17 cellular contexts compared by ENCODE assay signal in genomic region chr16:89549007-89549700, GRCh38. TPM values are rescaled to one million over a fixed set of nuclear protein-coding genes. Genes with fewer than 3 reads are reported as not detected.
DNase-seq lines count a peak whose midpoint lies in the region; ATAC-seq and TF ChIP-seq lines count a peak whose summit lies in the region.
"Had no signal": no experiment of that assay in that cellular context is flagged by ENCODE, and none has a peak within 500 bp of the region (broad histone marks: within the 10 kb centered on the region; RNA-seq: fewer than 3 reads in every experiment).

No MANE protein-coding gene starts in this region.

- CTCF ChIA-PET in naive thymus-derived CD4-positive, alpha-beta T cell (lab: Charles Lee): interaction anchor here (0.7 to 1.2 kb wide), 5 partner anchors 8 to 301 kb away, joined by 3 read pairs; no protein-coding TSS in a partner anchor

- peak overlapping the region; percentile 36; the same call in 1 of the 2 replicates for H3K9ac ChIP-seq in OCI-LY1 (ENCODE audit: low read length)

- H3K9me3 Mint-ChIP-seq in activated T-helper 17 cell treated with anti-CD3 and anti-CD28 coated beads, Interleukin-2, amount 50 U/mL, for 72 hours: no peaks in the 10 kb centered on the region
- H3K9me3 Mint-ChIP-seq in naive thymus-derived CD4-positive, alpha-beta T cell: no peaks in the 10 kb centered on the region
- no peaks in the 10 kb centered on the region for H3K9me3 Mint-ChIP-seq in GM23338
- H3K9me3 Mint-ChIP-seq: brain had no signal

- peak; percentile 49 for DNase-seq in activated T-cell treated with anti-CD3 and anti-CD28 coated beads, Interleukin-2, amount 50 U/mL, for 1 hour
- DNase-seq in activated T-cell treated with anti-CD3 and anti-CD28 coated beads for 4 hours: no peak
- peak in 7 of 9 donors; percentile 50 to 74 (median 63) for DNase-seq in naive thymus-derived CD4-positive, alpha-beta T cell
- DNase-seq in GM23338 (ENCODE audit: low spot score): no peak
- DNase-seq: cortex of kidney; heart right ventricle; left ventricle myocardium superior; mucosa of descending colon; NCI-H510A; spleen; stimulated activated CD8-positive, alpha-beta memory T cell treated with anti-CD3 and anti-CD28 coated beads, Interleukin-4, amount 100 ng/mL, for 48 hours had no signal

- peaks cover 14% of the 10 kb centered on the region for H3K4me1 ChIP-seq in OCI-LY1 (ENCODE audit: insufficient read depth, low read length, severe bottlenecking)
- H3K4me1 ChIP-seq in naive thymus-derived CD4-positive, alpha-beta T cell (ENCODE audit: control insufficient read depth in 2 of 2, insufficient read depth in 2 of 2, low read length in 2 of 2): peaks cover 0 to 19% of the 10 kb centered on the region in 2 donors
- no peaks in the 10 kb centered on the region for H3K4me1 ChIP-seq in GM23338 (ENCODE audit: insufficient read depth)
- H3K4me1 ChIP-seq: heart right ventricle had no signal

- H3K9me3 ChIP-seq in OCI-LY1 (ENCODE audit: low read length): no peaks in the 10 kb centered on the region
- H3K9me3 ChIP-seq in naive thymus-derived CD4-positive, alpha-beta T cell (ENCODE audit: control insufficient read depth in 2 of 3, low read length in 3 of 3): no peaks in the 10 kb centered on the region
- H3K9me3 ChIP-seq: heart right ventricle, mucosa of descending colon, neutrophil, spleen had no signal

- peak overlapping the region; percentile 89 for H3K27ac Mint-ChIP-seq in activated T-helper 17 cell treated with anti-CD3 and anti-CD28 coated beads, Interleukin-2, amount 50 U/mL, for 72 hours
- peak overlapping the region; percentile 73 to 97 (median 89) for H3K27ac Mint-ChIP-seq in naive thymus-derived CD4-positive, alpha-beta T cell
- H3K27ac Mint-ChIP-seq in GM23338: no peak overlapping the region
- H3K27ac Mint-ChIP-seq: brain had no signal

- H3K27me3 Mint-ChIP-seq in activated T-helper 17 cell treated with anti-CD3 and anti-CD28 coated beads, Interleukin-2, amount 50 U/mL, for 72 hours: no peaks in the 10 kb centered on the region
- no peaks in the 10 kb centered on the region for H3K27me3 Mint-ChIP-seq in naive thymus-derived CD4-positive, alpha-beta T cell
- H3K27me3 Mint-ChIP-seq in GM23338 (ENCODE audit: insufficient read depth, low read depth, poor library complexity): peaks cover 6% of the 10 kb centered on the region
- H3K27me3 Mint-ChIP-seq: brain had no signal

- H3F3A ChIP-seq in OCI-LY1 (ENCODE audit: insufficient read depth, low read length) (no peaks in the 10 kb centered on the region), GM23338 (replicated peaks; ENCODE audit: low read depth) (0 out of 2 replicates have a peak, but pooled peaks cover 3% of the 10 kb centered on the region)

- H3K36me3 ChIP-seq in OCI-LY1 (ENCODE audit: insufficient read depth, low read length) (peaks cover 82% of the 10 kb centered on the region), GM23338 (ENCODE audit: insufficient read depth) (peaks cover 15% of the 10 kb centered on the region)
- H3K36me3 ChIP-seq in naive thymus-derived CD4-positive, alpha-beta T cell (ENCODE audit: control insufficient read depth in 2 of 3, insufficient read depth in 3 of 3, low read length in 3 of 3): peaks cover 0 to 75% (median 14%) of the 10 kb centered on the region in 3 experiments

- TF ChIP-seq CTCF in OCI-LY1 (IDR thresholded peaks at IDR 0.05; ENCODE audit: low read length) (no peak), GM23338 (conservative IDR thresholded peaks at IDR 0.05; ENCODE audit: low read depth in 2 of 2) (no peak)

- H3K27ac ChIP-seq in OCI-LY1 (ENCODE audit: low read depth, low read length, poor library complexity, severe bottlenecking): peak overlapping the region; percentile 86
- H3K27ac ChIP-seq in naive thymus-derived CD4-positive, alpha-beta T cell (ENCODE audit: low read depth, low read length): peak overlapping the region; percentile 54
- H3K27ac ChIP-seq in GM23338 (ENCODE audit: low read depth): no peak overlapping the region
- H3K27ac ChIP-seq: heart right ventricle, neutrophil had no signal

- peak; percentile 84 for ATAC-seq in activated T-helper 17 cell treated with anti-CD3 and anti-CD28 coated beads, Interleukin-2, amount 50 U/mL, for 72 hours (replicated peaks)
- peak; percentile 87 for ATAC-seq in naive thymus-derived CD4-positive, alpha-beta T cell
- ATAC-seq in GM23338: no peak
- ATAC-seq in HG03571 (IDR thresholded peaks at IDR 0.05; ENCODE audit: unreplicated experiment): no peak
- no peak for ATAC-seq in HG02763 (IDR thresholded peaks at IDR 0.05; ENCODE audit: unreplicated experiment)
- ATAC-seq: heart right ventricle, left ventricle myocardium superior, mucosa of descending colon had no signal

- H3K4me2 ChIP-seq in OCI-LY1 (ENCODE audit: low read length) (peak overlapping the region; percentile 37; the same call in 1 of the 2 replicates), GM23338 (no peak overlapping the region)

- H3K4me3 Mint-ChIP-seq in activated T-helper 17 cell treated with anti-CD3 and anti-CD28 coated beads, Interleukin-2, amount 50 U/mL, for 72 hours: peak overlapping the region; percentile 39
- H3K4me3 Mint-ChIP-seq in naive thymus-derived CD4-positive, alpha-beta T cell: peak overlapping the region; percentile 34 to 79 (median 72)
- no peak overlapping the region for H3K4me3 Mint-ChIP-seq in GM23338
- H3K4me3 Mint-ChIP-seq: brain had no signal

- H3K27me3 ChIP-seq in OCI-LY1 (ENCODE audit: insufficient read depth, low read length): no peaks in the 10 kb centered on the region
- H3K27me3 ChIP-seq in naive thymus-derived CD4-positive, alpha-beta T cell (ENCODE audit: control insufficient read depth in 2 of 2, insufficient read depth in 2 of 2, low read length in 2 of 2): no peaks in the 10 kb centered on the region
- no peaks in the 10 kb centered on the region for H3K27me3 ChIP-seq in GM23338 (ENCODE audit: insufficient read depth)
- H3K27me3 ChIP-seq: heart right ventricle, neutrophil, spleen had no signal

- H3K79me2 ChIP-seq in OCI-LY1 (ENCODE audit: insufficient read depth, low read length): no peaks in the 10 kb centered on the region
- no peaks in the 10 kb centered on the region for H3K79me2 ChIP-seq in GM23338 (replicated peaks; ENCODE audit: insufficient read depth)

- no peaks in the 10 kb centered on the region for H3K9me2 ChIP-seq in OCI-LY1 (ENCODE audit: low read depth, low read length)
- H3K9me2 ChIP-seq in GM23338 (ENCODE audit: insufficient read depth): no peaks in the 10 kb centered on the region

- H3K36me3 Mint-ChIP-seq in activated T-helper 17 cell treated with anti-CD3 and anti-CD28 coated beads, Interleukin-2, amount 50 U/mL, for 72 hours (ENCODE audit: low read depth): peaks cover 71% of the 10 kb centered on the region
- H3K36me3 Mint-ChIP-seq in naive thymus-derived CD4-positive, alpha-beta T cell: peaks cover 5 to 31% (median 9%) of the 10 kb centered on the region in 5 donors
- peaks cover 65% of the 10 kb centered on the region for H3K36me3 Mint-ChIP-seq in GM23338 (ENCODE audit: low read depth)

- H3K4me3 ChIP-seq in OCI-LY1 (ENCODE audit: low read depth, low read length, poor library complexity, severe bottlenecking) (no peak overlapping the region), GM23338 (no peak overlapping the region)
- H3K4me3 ChIP-seq in naive thymus-derived CD4-positive, alpha-beta T cell (ENCODE audit: low read length): no peak overlapping the region
- H3K4me3 ChIP-seq: heart right ventricle, mucosa of descending colon, spleen had no signal

- H4K20me1 ChIP-seq in OCI-LY1 (ENCODE audit: insufficient read depth, low read length) (no peaks in the 10 kb centered on the region), GM23338 (replicated peaks; ENCODE audit: insufficient read depth) (no peaks in the 10 kb centered on the region)

- no peaks in the 10 kb centered on the region for H3K4me1 Mint-ChIP-seq in activated T-helper 17 cell treated with anti-CD3 and anti-CD28 coated beads, Interleukin-2, amount 50 U/mL, for 72 hours
- H3K4me1 Mint-ChIP-seq in naive thymus-derived CD4-positive, alpha-beta T cell: peaks cover 13 to 31% (median 19%) of the 10 kb centered on the region in 7 donors
- H3K4me1 Mint-ChIP-seq in GM23338: no peaks in the 10 kb centered on the region
- H3K4me1 Mint-ChIP-seq: brain had no signal

- H2AFZ ChIP-seq in OCI-LY1 (ENCODE audit: low read length): no peak overlapping the region
- H2AFZ ChIP-seq in GM23338: no peak overlapping the region

- intact Hi-C loops in naive thymus-derived CD4-positive, alpha-beta T cell (cut with micrococcal nuclease): loop anchor here in 1 of 2 donors (1.0 kb wide), 2 partner anchors 11 to 15 kb away; partner anchors contain the start of gene RPL13

- POLR2A ChIA-PET in naive thymus-derived CD4-positive, alpha-beta T cell (lab: Charles Lee): interaction anchor here (0.6 to 2.4 kb wide), 10 partner anchors 8 to 58 kb away, joined by 3 to 18 read pairs (median 4); partner anchors contain the start of gene SPG7

TF ChIP-seq in GM23338, 12 proteins besides CTCF, POLR2A, EP300 and RAD21 (continues in another document):
- TF ChIP-seq ZNF331 (CRISPR knock-in tag; IDR thresholded peaks at IDR 0.05; ENCODE audit: low read depth): no peak

RNA-seq across cellular contexts. Expression of gene RPL13, which starts 11.3 kb away (rescaled TPM):
- total RNA-seq in activated T-helper 17 cell treated with anti-CD3 and anti-CD28 coated beads, Interleukin-2, amount 50 U/mL, for 72 hours: 1,000 to 10,000 TPM; 2,683 to 3,154 TPM
- total RNA-seq in naive thymus-derived CD4-positive, alpha-beta T cell: 1,000 to 10,000 TPM; 2,239 to 5,631 (median 5,332) TPM
- 1,000 to 10,000 TPM; 6,375 to 8,810 TPM for polyA plus RNA-seq in naive thymus-derived CD4-positive, alpha-beta T cell
- 3,617 and 4,677 TPM in 2 replicates for total RNA-seq in GM23338 (2014; rRNA removed; shearing (Covaris generic))
- polyA plus RNA-seq in GM23338 (2016; fragmentation: Nextera tagmentation; extraction: Ambion mirVana): 3,489 and 3,901 TPM in 2 replicates

RNA-seq across cellular contexts. Expression of gene CPNE7, which starts 26.4 kb away (rescaled TPM):
- total RNA-seq in activated T-helper 17 cell treated with anti-CD3 and anti-CD28 coated beads, Interleukin-2, amount 50 U/mL, for 72 hours: 10 to 100 TPM; 11.1 to 44.7 TPM
- total RNA-seq in naive thymus-derived CD4-positive, alpha-beta T cell: 1 to 10 TPM in 1 of 5 experiments, under 1 TPM in 1, not detected in 3; 0.39 to 5.2 TPM
- not detected for polyA plus RNA-seq in naive thymus-derived CD4-positive, alpha-beta T cell
- total RNA-seq in GM23338 (2014; rRNA removed; shearing (Covaris generic)): 15.7 and 18.4 TPM in 2 replicates
- polyA plus RNA-seq in GM23338 (2016; fragmentation: Nextera tagmentation; extraction: Ambion mirVana): 10.0 and 11.2 TPM in 2 replicates
- total RNA-seq: left ventricle myocardium superior had no signal

RNA-seq across cellular contexts. Expression of gene SPG7, which starts 41.0 kb away (rescaled TPM):
- total RNA-seq in activated T-helper 17 cell treated with anti-CD3 and anti-CD28 coated beads, Interleukin-2, amount 50 U/mL, for 72 hours: 100 to 1,000 TPM; 115 to 135 TPM
- total RNA-seq in naive thymus-derived CD4-positive, alpha-beta T cell: 100 to 1,000 TPM; 129 to 181 (median 170) TPM
- polyA plus RNA-seq in naive thymus-derived CD4-positive, alpha-beta T cell: 10 to 100 TPM; 48.6 to 56.6 TPM
- total RNA-seq in GM23338 (2014; rRNA removed; shearing (Covaris generic)): 267 and 326 TPM in 2 replicates
- 69.4 and 77.1 TPM in 2 replicates for polyA plus RNA-seq in GM23338 (2016; fragmentation: Nextera tagmentation; extraction: Ambion mirVana)

RNA-seq across cellular contexts. Expression of gene ANKRD11, which starts 58.8 kb away (rescaled TPM):
- 100 to 1,000 TPM; 166 to 178 TPM for total RNA-seq in activated T-helper 17 cell treated with anti-CD3 and anti-CD28 coated beads, Interleukin-2, amount 50 U/mL, for 72 hours
- total RNA-seq in naive thymus-derived CD4-positive, alpha-beta T cell: 100 to 1,000 TPM; 178 to 254 (median 240) TPM
- 10 to 100 TPM in 1 of 2 donors, 1 to 10 TPM in 1; 8.7 to 28.4 TPM for polyA plus RNA-seq in naive thymus-derived CD4-positive, alpha-beta T cell
- total RNA-seq in GM23338 (2014; rRNA removed; shearing (Covaris generic)): 114 and 159 TPM in 2 replicates
- polyA plus RNA-seq in GM23338 (2016; fragmentation: Nextera tagmentation; extraction: Ambion mirVana): 130 and 140 TPM in 2 replicates

Comparison
In these comparisons a context has a peak if more than half of its experiments do, and no peak if none do; other contexts are left out.
1. DNase-seq: peak in activated T-cell treated with anti-CD3 and anti-CD28 coated beads, Interleukin-2, amount 50 U/mL, for 1 hour (single experiment) and naive thymus-derived CD4-positive, alpha-beta T cell (7 of 9); none in activated T-cell treated with anti-CD3 and anti-CD28 coated beads for 4 hours (single experiment) and GM23338 (single experiment).
2. ATAC-seq: peak in activated T-helper 17 cell treated with anti-CD3 and anti-CD28 coated beads, Interleukin-2, amount 50 U/mL, for 72 hours (single experiment) and naive thymus-derived CD4-positive, alpha-beta T cell (single experiment); none in GM23338 (single experiment), HG03571 (single experiment) and HG02763 (single experiment).